In genomic region chr5:43620944-43621505, GRCh38 we compare ENCODE assay signal across 19 cellular contexts. TPM values are rescaled to one million over a fixed set of nuclear protein-coding genes. Genes with fewer than 3 reads are reported as not detected.
DNase-seq lines count a peak whose midpoint lies in the region; ATAC-seq and TF ChIP-seq lines count a peak whose summit lies in the region.
"Had no signal": no experiment of that assay in that cellular context is flagged by ENCODE, and none has a peak within 500 bp of the region (broad histone marks: within the 10 kb centered on the region; RNA-seq: fewer than 3 reads in every experiment).

No MANE protein-coding gene starts in this region.

- WGBS in right lobe of liver (ENCODE audit: insufficient coverage, low coverage, low lambda C conversion rate, missing lambda C conversion rate) = 68% methylated on average over 4 of the region's 4 CpGs

- H3K27me3 ChIP-seq in RWPE2 (ENCODE audit: insufficient read depth, poor library complexity, severe bottlenecking) (no peaks in the 10 kb centered on the region), right lobe of liver (no peaks in the 10 kb centered on the region), subcutaneous abdominal adipose tissue (ENCODE audit: control insufficient read depth in 5 of 5, insufficient read depth in 4 of 5, low read length in 5 of 5) (no peaks in the 10 kb centered on the region), dorsolateral prefrontal cortex (no peaks in the 10 kb centered on the region)
- H3K27me3 ChIP-seq: Peyer's patch, SJSA1 had no signal

- TF ChIP-seq POLR2A in right lobe of liver (IDR thresholded peaks at IDR 0.05) = no peak

- H3K36me3 ChIP-seq in RWPE2 (ENCODE audit: low read depth) (peaks cover 19% of the 10 kb centered on the region), right lobe of liver (peaks cover 0 to 12% (median 0%) of the 10 kb centered on the region in 4 donors), subcutaneous abdominal adipose tissue (ENCODE audit: control insufficient read depth in 5 of 5, insufficient read depth in 5 of 5, low read length in 5 of 5) (peaks cover 0 to 21% (median 12%) of the 10 kb centered on the region in 5 donors)

- ATAC-seq in RWPE2 (ENCODE audit: low read depth) (0 out of 3 replicates have a peak, but pooled peaks have one; percentile 36), right lobe of liver (no peak)

- H3K27ac ChIP-seq in RWPE2 (ENCODE audit: poor library complexity, severe bottlenecking) (no peak overlapping the region), right lobe of liver (peak overlapping the region in 2 of 3 donors; percentile 91 to 92), subcutaneous abdominal adipose tissue (ENCODE audit: low read depth, low read length) (peak overlapping the region; percentile 72), dorsolateral prefrontal cortex (peak overlapping the region in 19 of 59 donors; percentile 0 to 76 (median 29))
- H3K27ac ChIP-seq: Peyer's patch, SJSA1 had no signal

- no peak overlapping the region for H3K9ac ChIP-seq in subcutaneous abdominal adipose tissue (ENCODE audit: low read length in 5 of 5)

- intact Hi-C loops in right lobe of liver (cut with DNase I) = no loop called here
- intact Hi-C loops in dorsolateral prefrontal cortex (cut with DNase I) = no loop called here

- H3K4me3 ChIP-seq in RWPE2 (ENCODE audit: severe bottlenecking) (no peak overlapping the region), epithelial cell of esophagus (ENCODE audit: low read length) (no peak overlapping the region), right lobe of liver (no peak overlapping the region), subcutaneous abdominal adipose tissue (ENCODE audit: low read depth in 1 of 5, low read length in 5 of 5) (no peak overlapping the region), dorsolateral prefrontal cortex (no peak overlapping the region)
- H3K4me3 ChIP-seq: Peyer's patch, SJSA1 had no signal

- TF ChIP-seq CTCF in RWPE2 (IDR thresholded peaks at IDR 0.05; ENCODE audit: poor library complexity, severe bottlenecking) (no peak), epithelial cell of esophagus (IDR thresholded peaks at IDR 0.05; ENCODE audit: insufficient read depth, low read depth, low read length, missing control alignments) (no peak), right lobe of liver (IDR thresholded peaks at IDR 0.05) (no peak), dorsolateral prefrontal cortex (IDR thresholded peaks at IDR 0.05 in 54 of 56, conservative IDR thresholded peaks at IDR 0.05 in 2 of 56; ENCODE audit: low read depth in 1 of 56, partially characterized antibody in 56 of 56) (no peak)

- in situ Hi-C loops in ACHN (cut with HindIII; ENCODE audit: low pct_ligation_motif_present, low pct_unique_long_range_greater_than_20kb, low sequenced_read_pairs) = no loop called here

- H3K4me1 ChIP-seq in RWPE2 (ENCODE audit: insufficient read depth, poor library complexity, severe bottlenecking) (peaks cover 7% of the 10 kb centered on the region), right lobe of liver (peaks cover 0 to 45% (median 20%) of the 10 kb centered on the region in 4 donors), subcutaneous abdominal adipose tissue (ENCODE audit: control insufficient read depth in 5 of 5, insufficient read depth in 5 of 5, low read length in 5 of 5) (peaks cover 0 to 24% (median 7%) of the 10 kb centered on the region in 5 donors)
- H3K4me1 ChIP-seq: Peyer's patch had no signal

- no peak for DNase-seq in RWPE2 (ENCODE audit: low spot score)
- DNase-seq in epithelial cell of esophagus (ENCODE audit: low read depth) = peak; percentile 80
- no peak for DNase-seq in right lobe of liver
- DNase-seq in ACHN = no peak
- DNase-seq in dorsolateral prefrontal cortex = no peak
- DNase-seq in SIG-M5 (lab: John Stamatoyannopoulos, UW) = no peak
- DNase-seq: CD4-positive, CD25-positive, alpha-beta regulatory T cell; EL; GF-D8; GOT3; HCEC 1CT; NCI-H1694 treated with DMSO at 0.1 percent for 48 hours; NCI-H2081 treated with DMSO at 0.1 percent for 48 hours; NCI-H2171 treated with DMSO at 0.1 percent for 48 hours; NCI-H446; NCI-H526; Peyer's patch had no signal

- H3K9me3 ChIP-seq in RWPE2 (ENCODE audit: severe bottlenecking) (no peaks in the 10 kb centered on the region), right lobe of liver (no peaks in the 10 kb centered on the region), subcutaneous abdominal adipose tissue (ENCODE audit: control insufficient read depth in 5 of 5, low read length in 5 of 5) (no peaks in the 10 kb centered on the region)
- H3K9me3 ChIP-seq: Peyer's patch, SJSA1 had no signal

RNA-seq across cellular contexts. Expression of gene NNT, which starts 18.0 kb away (rescaled TPM):
- total RNA-seq in right lobe of liver = 100 to 1,000 TPM in 4 of 6 experiments, 10 to 100 TPM in 2; 81.3 to 250 (median 188) TPM
- total RNA-seq in dorsolateral prefrontal cortex = 100 to 1,000 TPM in 109 of 120 experiments, 10 to 100 TPM in 11; 79.8 to 197 (median 130) TPM
